ENCODE assay signal across 11 cellular contexts in the genomic region with DNA sequence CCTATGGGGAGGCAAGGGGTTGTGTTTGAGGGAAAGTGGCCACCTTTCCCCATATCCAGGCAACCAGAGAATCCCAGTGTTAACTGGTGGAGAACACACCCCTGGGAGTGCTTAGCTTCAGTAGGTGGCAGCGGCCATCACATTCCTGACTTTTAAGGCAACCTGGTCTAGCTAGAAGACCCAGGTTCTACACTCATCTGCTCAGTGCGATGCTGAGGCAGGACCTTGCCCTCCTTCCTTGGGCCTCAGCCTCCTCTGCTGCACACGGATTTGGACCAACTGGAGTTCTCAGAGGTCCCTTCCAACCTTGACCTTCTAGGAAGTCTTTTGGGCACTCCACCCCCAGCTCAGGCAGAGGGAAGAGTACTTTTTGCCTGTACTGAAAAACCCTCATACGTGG. TPM values are rescaled to one million over a fixed set of nuclear protein-coding genes. Genes with fewer than 3 reads are reported as not detected.
DNase-seq lines count a peak whose midpoint lies in the region; ATAC-seq and TF ChIP-seq lines count a peak whose summit lies in the region.
"Had no signal": no experiment of that assay in that cellular context is flagged by ENCODE, and none has a peak within 500 bp of the region (broad histone marks: within the 10 kb centered on the region; RNA-seq: fewer than 3 reads in every experiment).

No MANE protein-coding gene starts in this region.

- H3K27me3 ChIP-seq in CD4-positive, alpha-beta T cell (ENCODE audit: control insufficient read depth, insufficient read depth, low read length) = no peaks in the 10 kb centered on the region
- H3K27me3 ChIP-seq in duodenal mucosa (ENCODE audit: control insufficient read depth in 1 of 2, insufficient read depth in 2 of 2, low read length in 2 of 2) = no peaks in the 10 kb centered on the region

- H3K9me2 ChIP-seq in OCI-LY7 (ENCODE audit: insufficient read depth, low read length) = no peaks in the 10 kb centered on the region

- H3K79me2 ChIP-seq in OCI-LY7 (ENCODE audit: insufficient read depth, low read depth, low read length) = peaks cover 90% of the 10 kb centered on the region

- H3K27ac Mint-ChIP-seq in CD4-positive, alpha-beta T cell = peak overlapping the region; percentile 93
- peak overlapping the region; percentile 51 for H3K27ac Mint-ChIP-seq in osteocyte (ENCODE audit: unreplicated experiment)

- POLR2A ChIA-PET in CD4-positive, alpha-beta T cell (lab: Charles Lee) = interaction anchor here (0.6 to 9.1 kb wide), 13 partner anchors 9 to 151 kb away, joined by 3 to 168 read pairs (median 6); partner anchors contain the start of genes BYSL, MED20, TAF8 and TOMM6
- POLR2A ChIA-PET in OCI-LY7 (lab: Charles Lee) = interaction anchor here (1.1 to 3.2 kb wide), 11 partner anchors 10 to 112 kb away, joined by 3 to 19 read pairs (median 5); partner anchors contain the start of genes MED20, TAF8 and USP49

- no peaks in the 10 kb centered on the region for H3K27me3 Mint-ChIP-seq in CD4-positive, alpha-beta T cell
- no peaks in the 10 kb centered on the region for H3K27me3 Mint-ChIP-seq in osteocyte (ENCODE audit: unreplicated experiment)

- no peak overlapping the region for H2AFZ ChIP-seq in OCI-LY7 (ENCODE audit: low read length)

- peaks cover 80% of the 10 kb centered on the region for H3K4me1 ChIP-seq in OCI-LY7 (ENCODE audit: insufficient read depth, low read length, poor library complexity, severe bottlenecking)
- peaks cover 50 to 67% of the 10 kb centered on the region in 2 donors for H3K4me1 ChIP-seq in duodenal mucosa (ENCODE audit: control insufficient read depth in 1 of 2, insufficient read depth in 2 of 2, low read length in 2 of 2)

- peaks cover 79% of the 10 kb centered on the region for H3K4me1 Mint-ChIP-seq in CD4-positive, alpha-beta T cell (ENCODE audit: low read depth)
- H3K4me1 Mint-ChIP-seq in osteocyte (ENCODE audit: unreplicated experiment) = peaks cover 37% of the 10 kb centered on the region

- no peak for TF ChIP-seq CTCF in CD4-positive, alpha-beta T cell (IDR thresholded peaks at IDR 0.05)
- TF ChIP-seq CTCF in OCI-LY7 (conservative IDR thresholded peaks at IDR 0.05; ENCODE audit: low read length) (0 out of 2 replicates have a peak, but pooled peaks have one; percentile 0), osteocyte (IDR thresholded peaks at IDR 0.05) (no peak)

- H3K4me2 ChIP-seq in OCI-LY7 (ENCODE audit: low read length) = peak overlapping the region; percentile 93

- H4K20me1 ChIP-seq in OCI-LY7 (ENCODE audit: insufficient read depth, low read length) = peaks cover 35% of the 10 kb centered on the region

- peak overlapping the region; percentile 31 to 95 for H3K9ac ChIP-seq in duodenal mucosa (ENCODE audit: low read depth in 1 of 2, low read length in 2 of 2)

- intact Hi-C loops in CD4-positive, alpha-beta T cell (cut with DNase I, micrococcal nuclease) = loop anchor here (5.0 kb wide), 4 partner anchors 41 to 151 kb away; partner anchors contain the start of genes TOMM6 (in 1 of the 2) and USP49 (in 1 of the 2)
- intact Hi-C loops in OCI-LY7 (cut with micrococcal nuclease; ENCODE audit: unreplicated experiment) = no loop called here

- ATAC-seq in CD4-positive, alpha-beta T cell (ENCODE audit: poor library complexity) = no peak
- ATAC-seq in GM18517 (IDR thresholded peaks at IDR 0.05; ENCODE audit: unreplicated experiment) (no peak), left lobe of liver (no peak)
- ATAC-seq: activated CD4-positive, CD25-positive, alpha-beta regulatory T cell treated with anti-CD3 and anti-CD28 coated beads, Interleukin-2, amount 50 U/mL, for 24 hours had no signal

- DNase-seq in CD4-positive, alpha-beta T cell = no peak
- DNase-seq in OCI-LY7 (ENCODE audit: low spot score) (no peak), osteocyte (ENCODE audit: extremely low spot score, unreplicated experiment) (no peak), NCI-H1417 (lab: John Stamatoyannopoulos, UW) (no peak), left lobe of liver (ENCODE audit: low spot score) (no peak)
- DNase-seq in central memory CD4-positive, alpha-beta T cell = no peak
- DNase-seq: midbrain, NCI-H510A treated with DMSO at 0.1 percent for 48 hours had no signal

- no peaks in the 10 kb centered on the region for H3K9me3 ChIP-seq in CD4-positive, alpha-beta T cell (ENCODE audit: control insufficient read depth, low read length)
- H3K9me3 ChIP-seq in OCI-LY7 (ENCODE audit: low read length) (no peaks in the 10 kb centered on the region), duodenal mucosa (ENCODE audit: control insufficient read depth in 1 of 2, low read length in 2 of 2) (no peaks in the 10 kb centered on the region)

- H3K9me3 Mint-ChIP-seq in CD4-positive, alpha-beta T cell = no peaks in the 10 kb centered on the region
- H3K9me3 Mint-ChIP-seq in osteocyte (ENCODE audit: unreplicated experiment) = no peaks in the 10 kb centered on the region

- peak overlapping the region; percentile 97 for H3K4me3 Mint-ChIP-seq in CD4-positive, alpha-beta T cell
- no peak overlapping the region for H3K4me3 Mint-ChIP-seq in osteocyte (ENCODE audit: unreplicated experiment)

- H3K36me3 Mint-ChIP-seq in CD4-positive, alpha-beta T cell (ENCODE audit: low read depth) = peaks cover 75% of the 10 kb centered on the region
- H3K36me3 Mint-ChIP-seq in osteocyte (ENCODE audit: unreplicated experiment) = peaks cover 8% of the 10 kb centered on the region

- H3K36me3 ChIP-seq in OCI-LY7 (ENCODE audit: insufficient read depth, low read length) (peaks cover 79% of the 10 kb centered on the region), duodenal mucosa (ENCODE audit: control insufficient read depth in 1 of 2, insufficient read depth in 2 of 2, low read length in 2 of 2) (peaks cover 12 to 39% of the 10 kb centered on the region in 2 donors)

- H3K27ac ChIP-seq in CD4-positive, alpha-beta T cell (ENCODE audit: low read depth, low read length) = peak overlapping the region; percentile 68
- H3K27ac ChIP-seq in OCI-LY7 (ENCODE audit: low read depth, low read length, poor library complexity, severe bottlenecking) = peak overlapping the region; percentile 82
- no peak overlapping the region for H3K27ac ChIP-seq in duodenal mucosa (ENCODE audit: low read depth, low read length)

- H3K4me3 ChIP-seq in OCI-LY7 (ENCODE audit: low read depth, low read length, poor library complexity, severe bottlenecking) = peak overlapping the region; percentile 93
- H3K4me3 ChIP-seq in duodenal mucosa (ENCODE audit: low read depth in 1 of 2, low read length in 2 of 2) = peak overlapping the region; percentile 40 to 93

- BruUV-seq in OCI-LY7 (replicated peaks; lab: Mats Ljungman, UMichigan) = no TSS peak

- CTCF ChIA-PET in CD4-positive, alpha-beta T cell (lab: Charles Lee) = interaction anchor here (1.1 to 7.7 kb wide), 9 partner anchors 8 to 159 kb away, joined by 3 to 84 read pairs (median 4); partner anchors contain the start of genes BYSL, FRS3, MED20 and TOMM6
- CTCF ChIA-PET in OCI-LY7 (lab: Charles Lee; ENCODE audit: unreplicated experiment) = interaction anchor here (0.9 to 2.5 kb wide), 8 partner anchors 14 to 152 kb away, joined by 3 to 9 read pairs (median 4); partner anchors contain the start of genes BYSL and MED20

RNA-seq across cellular contexts. Expression of gene CCND3, which starts 3.0 kb away (rescaled TPM):
- total RNA-seq in CD4-positive, alpha-beta T cell = 100 to 1,000 TPM; 247 to 248 TPM
- total RNA-seq in OCI-LY7 (2014; rRNA removed; shearing (Covaris generic)) = 229 and 319 TPM in 2 replicates
- total RNA-seq in OCI-LY7 (2022) (244 and 303 TPM in 2 replicates), osteocyte (82.7 and 91.2 TPM in 2 replicates), left lobe of liver (14.7 TPM)

RNA-seq across cellular contexts. Expression of gene BYSL, which starts 17.3 kb away (rescaled TPM):
- 1 to 10 TPM; 1.2 to 1.6 TPM for total RNA-seq in CD4-positive, alpha-beta T cell
- 36.1 and 41.9 TPM in 2 replicates for total RNA-seq in OCI-LY7 (2014; rRNA removed; shearing (Covaris generic))
- 43.7 and 54.5 TPM in 2 replicates for total RNA-seq in OCI-LY7 (2022)
- 20.2 and 22.7 TPM in 2 replicates for total RNA-seq in osteocyte
- 5.3 TPM for total RNA-seq in left lobe of liver

RNA-seq across cellular contexts. Expression of gene MED20, which starts 17.7 kb away (rescaled TPM):
- total RNA-seq in CD4-positive, alpha-beta T cell = 1 to 10 TPM; 1.3 to 1.6 TPM
- total RNA-seq in OCI-LY7 (2014; rRNA removed; shearing (Covaris generic)) = 27.7 and 30.7 TPM in 2 replicates
- total RNA-seq in OCI-LY7 (2022) = 33.2 and 35.2 TPM in 2 replicates
- total RNA-seq in osteocyte = 24.3 and 30.0 TPM in 2 replicates
- 9.4 TPM for total RNA-seq in left lobe of liver

RNA-seq across cellular contexts. Expression of gene USP49, which starts 43.4 kb away (rescaled TPM):
- 1 to 10 TPM; 1.3 TPM for total RNA-seq in CD4-positive, alpha-beta T cell
- total RNA-seq in OCI-LY7 (2014; rRNA removed; shearing (Covaris generic)) = 7.4 and 9.0 TPM in 2 replicates
- total RNA-seq in OCI-LY7 (2022) (17.8 and 21.4 TPM in 2 replicates), osteocyte (5.2 and 5.4 TPM in 2 replicates), left lobe of liver (1.9 TPM)
